ENCODE assay signal across 23 cellular contexts in the genomic region with DNA sequence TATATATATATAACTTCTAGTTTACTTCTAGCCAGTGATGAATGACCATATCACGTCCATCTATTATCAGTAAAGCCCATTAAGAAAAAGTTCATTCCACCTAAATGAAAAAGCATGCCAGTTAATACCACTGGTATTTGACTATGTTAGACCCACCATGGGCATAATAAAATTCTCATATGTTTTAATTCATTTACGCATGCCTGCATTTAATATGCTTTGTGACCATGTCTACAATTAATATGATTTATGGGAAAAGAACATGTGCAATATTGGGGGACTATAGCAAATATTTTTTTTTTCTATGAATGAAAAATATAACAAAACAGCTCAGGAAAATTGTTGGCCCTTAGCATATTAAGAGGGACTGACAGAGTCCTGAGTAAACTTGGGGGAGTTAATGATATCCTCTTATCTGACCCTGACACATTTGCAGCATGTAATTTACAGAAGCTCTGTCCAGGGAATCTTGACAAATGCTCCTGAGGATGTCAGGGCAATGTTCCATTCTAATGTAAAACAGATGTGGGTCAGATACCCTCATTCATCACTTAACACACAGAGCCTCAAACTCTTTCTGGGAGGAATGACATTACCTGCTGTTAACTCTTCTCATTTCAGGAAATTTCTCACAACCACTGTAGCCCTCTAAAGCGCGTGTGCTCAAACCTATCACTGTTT.
DNase-seq lines count a peak whose midpoint lies in the region; ATAC-seq and TF ChIP-seq lines count a peak whose summit lies in the region.
"Had no signal": no experiment of that assay in that cellular context is flagged by ENCODE, and none has a peak within 500 bp of the region (broad histone marks: within the 10 kb centered on the region; RNA-seq: fewer than 3 reads in every experiment).

No MANE protein-coding gene starts in this region.

- no peak overlapping the region for H3K56ac ChIP-seq in mesendoderm (ENCODE audit: low read length)

- TF ChIP-seq CTCF in WTC11 (IDR thresholded peaks at IDR 0.05): no peak
- no peak for TF ChIP-seq CTCF in vagina (IDR thresholded peaks at IDR 0.05)

- H3K23ac ChIP-seq in mesendoderm (ENCODE audit: low read length): no peak overlapping the region

- H3K4ac ChIP-seq in mesendoderm (ENCODE audit: low read depth, low read length): no peak overlapping the region

- H3K4me1 Mint-ChIP-seq in WTC11: peaks cover 30% of the 10 kb centered on the region

- no peaks in the 10 kb centered on the region for H3K4me1 ChIP-seq in mesendoderm (ENCODE audit: control insufficient read depth, low read depth, low read length)
- H3K4me1 ChIP-seq in vagina: no peaks in the 10 kb centered on the region
- H3K4me1 ChIP-seq: Caco-2, HAP-1, SJSA1 had no signal

- H3K27ac Mint-ChIP-seq in WTC11: no peak overlapping the region
- H3K27ac Mint-ChIP-seq: CD4-positive, alpha-beta T cell; GM23338; T-helper 1 cell treated with Interleukin-12 subunit alpha and Interleukin-12 subunit beta and Interleukin-4 antibody, amounts not matched to agents 30 μg/mL and 1 μg/mL, for 36 hours had no signal

- no peak overlapping the region for H3K18ac ChIP-seq in mesendoderm (ENCODE audit: low read length)

- no CpG with 5 or more reads among the region's 4 CpGs for WGBS in mesendoderm (ENCODE audit: extremely low coverage, insufficient coverage, low lambda C conversion rate)

- ATAC-seq in WTC11 (peak; percentile 51; the same call in 1 of the 2 replicates), HG02840 (IDR thresholded peaks at IDR 0.05; ENCODE audit: low FRiP score, unreplicated experiment) (no peak)
- ATAC-seq: GM23338, Panc1 had no signal

- no peak overlapping the region for H4K5ac ChIP-seq in mesendoderm (ENCODE audit: low read length)

- DNase-seq in GM04504 (ENCODE audit: low read depth) (peak; percentile 17), NCI-H2227 (lab: John Stamatoyannopoulos, UW; ENCODE audit: unreplicated experiment) (peak; percentile 9), WTC11 (ENCODE audit: low spot score) (no peak), mesendoderm (peak; percentile 14), vagina (ENCODE audit: extremely low spot score in 2 of 2) (no peak), HT-29 (ENCODE audit: low spot score) (no peak)
- DNase-seq: Caco-2; CD4-positive, alpha-beta T cell; DND-41; IMR-90; NCI-H1417 treated with DMSO at 0.1 percent for 48 hours; NCI-H187; NCI-H510A treated with DMSO at 0.1 percent for 48 hours; NCI-H774; NK-92 treated with Interleukin-12 subunit alpha and Interleukin-12 subunit beta, amount 100 ng/mL, for 24 hours had no signal

- CTCF ChIA-PET in WTC11 (lab: Charles Lee): no interaction called here

- no peaks in the 10 kb centered on the region for H3K9me3 Mint-ChIP-seq in WTC11
- H3K9me3 Mint-ChIP-seq: CD4-positive, alpha-beta T cell; GM23338; T-helper 1 cell treated with Interleukin-12 subunit alpha and Interleukin-12 subunit beta and Interleukin-4 antibody, amounts not matched to agents 30 μg/mL and 1 μg/mL, for 36 hours had no signal

- H3K27ac ChIP-seq in mesendoderm (ENCODE audit: low read depth, low read length): no peak overlapping the region
- H3K27ac ChIP-seq in vagina: no peak overlapping the region
- H3K27ac ChIP-seq: BLaER1, HL-60, SJSA1 had no signal

- intact Hi-C loops in vagina (cut with DNase I): no loop called here

- no peak overlapping the region for H3K4me3 Mint-ChIP-seq in WTC11
- H3K4me3 Mint-ChIP-seq: CD4-positive, alpha-beta T cell; GM23338; T-helper 1 cell treated with Interleukin-12 subunit alpha and Interleukin-12 subunit beta and Interleukin-4 antibody, amounts not matched to agents 30 μg/mL and 1 μg/mL, for 36 hours had no signal

- TF ChIP-seq POLR2A in vagina (IDR thresholded peaks at IDR 0.05): no peak

- H3K27me3 ChIP-seq in mesendoderm (ENCODE audit: insufficient read depth, low read length, poor library complexity): no peaks in the 10 kb centered on the region
- no peaks in the 10 kb centered on the region for H3K27me3 ChIP-seq in vagina
- H3K27me3 ChIP-seq: BLaER1 had no signal

- H2BK5ac ChIP-seq in mesendoderm (ENCODE audit: low read length): no peak overlapping the region

- no peak overlapping the region for H2BK120ac ChIP-seq in mesendoderm (ENCODE audit: low read depth, low read length)

- no peak overlapping the region for H3K4me3 ChIP-seq in mesendoderm (ENCODE audit: low read length)
- H3K4me3 ChIP-seq in vagina: no peak overlapping the region
- H3K4me3 ChIP-seq: BLaER1, GM23338, HAP-1, SJSA1 had no signal

- H3K9ac ChIP-seq in mesendoderm (ENCODE audit: low read length): no peak overlapping the region
- H3K9ac ChIP-seq: BLaER1 had no signal

- H3K9me3 ChIP-seq in vagina: no peaks in the 10 kb centered on the region
- H3K9me3 ChIP-seq: BLaER1, Caco-2, HAP-1, SJSA1 had no signal

- H3K27me3 Mint-ChIP-seq in WTC11 (ENCODE audit: low read depth): peaks cover 3% of the 10 kb centered on the region; the same call in 1 of the 2 replicates

- no peak overlapping the region for H4K8ac ChIP-seq in mesendoderm (ENCODE audit: low read depth, low read length)

- no peak overlapping the region for H2BK15ac ChIP-seq in mesendoderm (replicated peaks; ENCODE audit: low read depth)

- H3K4me2 ChIP-seq in mesendoderm (ENCODE audit: low read length): no peak overlapping the region
- H3K4me2 ChIP-seq: BLaER1, GM23338 had no signal

- no peak overlapping the region for H2AK5ac ChIP-seq in mesendoderm (ENCODE audit: low read length)

- no peaks in the 10 kb centered on the region for H3K79me1 ChIP-seq in mesendoderm (ENCODE audit: low read length)

- H3K79me2 ChIP-seq in mesendoderm (ENCODE audit: control insufficient read depth, insufficient read depth, low read length): no peaks in the 10 kb centered on the region

- POLR2A ChIA-PET in WTC11 (lab: Charles Lee): no interaction called here

- H3K36me3 ChIP-seq in mesendoderm (ENCODE audit: control insufficient read depth, insufficient read depth, low read length): no peaks in the 10 kb centered on the region
- H3K36me3 ChIP-seq in vagina: no peaks in the 10 kb centered on the region
- H3K36me3 ChIP-seq: BLaER1, HAP-1, SJSA1 had no signal

- no peaks in the 10 kb centered on the region for H3K36me3 Mint-ChIP-seq in WTC11

TF ChIP-seq in WTC11, 78 proteins besides CTCF, POLR2A, EP300 and RAD21:
- TF ChIP-seq JUN (CRISPR knock-in tag; IDR thresholded peaks at IDR 0.05) (no peak), FOXP1 (CRISPR knock-in tag; IDR thresholded peaks at IDR 0.05; ENCODE audit: borderline replicate concordance) (no peak), MLX (CRISPR knock-in tag; IDR thresholded peaks at IDR 0.05) (no peak), ZNF416 (CRISPR knock-in tag; IDR thresholded peaks at IDR 0.05) (no peak), IRF2 (CRISPR knock-in tag; IDR thresholded peaks at IDR 0.05; ENCODE audit: borderline replicate concordance, low read depth) (no peak), ESRRA (CRISPR knock-in tag; IDR thresholded peaks at IDR 0.05; ENCODE audit: borderline replicate concordance) (no peak), CREM (CRISPR knock-in tag; IDR thresholded peaks at IDR 0.05) (no peak), GABPB1 (CRISPR knock-in tag; IDR thresholded peaks at IDR 0.05) (no peak), FOXK1 (CRISPR knock-in tag; IDR thresholded peaks at IDR 0.05) (no peak)

Comparison
In these comparisons a context has a peak if more than half of its experiments do, and no peak if none do; other contexts are left out.
1. DNase-seq: peak in GM04504 (single experiment), NCI-H2227 (single experiment) and mesendoderm (single experiment); none in WTC11 (single experiment), vagina (0 of 2) and HT-29 (single experiment).